Comparison of ENCODE assay signal across 8 cellular contexts in genomic region chr2:237512774-237513466, GRCh38. TPM values are rescaled to one million over a fixed set of nuclear protein-coding genes. Genes with fewer than 3 reads are reported as not detected.
DNase-seq lines count a peak whose midpoint lies in the region; FAIRE-seq and TF ChIP-seq lines count a peak whose summit lies in the region.

No MANE protein-coding gene starts in this region.

- H3K27me3 ChIP-seq in SJSA1 (replicated peaks) (no peaks in the 10 kb centered on the region), osteoblast (ENCODE audit: insufficient read depth, low read length) (no peaks in the 10 kb centered on the region), testis (no peaks in the 10 kb centered on the region)

- H3K79me2 ChIP-seq in osteoblast (ENCODE audit: insufficient read depth, low read length), result peaks cover 78% of the 10 kb centered on the region

- peak overlapping the region; percentile 100 for H3K27ac ChIP-seq in 22Rv1
- H3K27ac ChIP-seq in SJSA1, result no peak overlapping the region
- H3K27ac ChIP-seq in osteoblast (ENCODE audit: low read depth, low read length), result peak overlapping the region; percentile 66
- peak overlapping the region; percentile 66 to 70 for H3K27ac ChIP-seq in testis

- H2AFZ ChIP-seq in osteoblast (ENCODE audit: low read length), result no peak overlapping the region

- DNase-seq in GM18507 (ENCODE audit: extremely low spot score, insufficient read length, low read depth), result peak; percentile 85
- peak; percentile 88 for DNase-seq in NB4 (ENCODE audit: low read depth)
- peak; percentile 63 to 88 for DNase-seq in SJSA1 (ENCODE audit: low read depth in 1 of 2, low spot score in 2 of 2)
- DNase-seq in activated effector memory CD4-positive, alpha-beta T cell treated with anti-CD3 and anti-CD28 coated beads, Interleukin-2, amount 50 U/mL, for 16 hours, result peak; percentile 90
- peak; percentile 83 for DNase-seq in germinal center (ENCODE audit: low spot score)
- DNase-seq in osteoblast (ENCODE audit: insufficient read length, low spot score, missing footprints), result peak; percentile 95
- peak; percentile 94 for DNase-seq in testis

- peaks cover 3% of the 10 kb centered on the region for H4K20me1 ChIP-seq in osteoblast (ENCODE audit: insufficient read depth, low read length)

- H3K4me3 ChIP-seq in NB4 (ENCODE audit: low read depth, low read length), result no peak overlapping the region
- no peak overlapping the region for H3K4me3 ChIP-seq in SJSA1
- H3K4me3 ChIP-seq in osteoblast (ENCODE audit: insufficient read depth, low read length), result no peak overlapping the region
- H3K4me3 ChIP-seq in testis, result no peak overlapping the region

- H3K4me2 ChIP-seq in osteoblast (ENCODE audit: insufficient read depth, low read length), result no peak overlapping the region

- H3K36me3 ChIP-seq in SJSA1 (no peaks in the 10 kb centered on the region), osteoblast (ENCODE audit: insufficient read depth, low read length) (peaks cover 57% of the 10 kb centered on the region), testis (ENCODE audit: low read depth, missing control alignments) (no peaks in the 10 kb centered on the region)

- peak; percentile 91 for TF ChIP-seq CTCF in 22Rv1 (IDR thresholded peaks at IDR 0.05)
- TF ChIP-seq CTCF in NB4 (IDR thresholded peaks at IDR 0.05; ENCODE audit: low read depth, low read length), result peak; percentile 95
- peak; percentile 93 for TF ChIP-seq CTCF in osteoblast (IDR thresholded peaks at IDR 0.05; ENCODE audit: extremely low read depth, low read depth, low read length)
- peak; percentile 89 to 93 (median 89) for TF ChIP-seq CTCF in testis (IDR thresholded peaks at IDR 0.05)

- intact Hi-C loops in testis (cut with DNase I; ENCODE audit: low total_unique reads), result loop anchor here (5.0 to 10.0 kb wide), 2 partner anchors 59 to 232 kb away; no protein-coding TSS in a partner anchor

- 45 to 51% methylated on average over 11 to 14 of the region's 14 CpGs for WGBS in testis, 2 donors

- H3K9me3 ChIP-seq in SJSA1 (replicated peaks) (0 out of 2 replicates have a peak, but pooled peaks cover 2% of the 10 kb centered on the region), osteoblast (ENCODE audit: low read depth, low read length) (no peaks in the 10 kb centered on the region), testis (no peaks in the 10 kb centered on the region)

- FAIRE-seq in GM18507 (lab: Jason Lieb, UNC), result peak; percentile 93

- TF ChIP-seq POLR2A in NB4 (IDR thresholded peaks at IDR 0.05; ENCODE audit: extremely low read depth, insufficient read length) (no peak), testis (IDR thresholded peaks at IDR 0.05) (no peak)

- H3K4me1 ChIP-seq in SJSA1 (replicated peaks) (no peaks in the 10 kb centered on the region), osteoblast (ENCODE audit: insufficient read depth, low read length) (peaks cover 5% of the 10 kb centered on the region), testis (peaks cover 48% of the 10 kb centered on the region)

RNA-seq across cellular contexts. Expression of gene MLPH, which starts 25.9 kb away (rescaled TPM):
- 0.50 TPM in 1 of 2 replicates, not detected in the other for total RNA-seq in SJSA1 (2014; rRNA removed; shearing (Covaris generic))
- total RNA-seq in osteoblast (25.7 and 32.1 TPM in 2 replicates), testis (1 to 10 TPM; 6.5 to 7.4 TPM)
- 5.5 TPM for polyA plus RNA-seq in testis (ENCODE audit: insufficient read depth, low read depth, low replicate concordance)

RNA-seq across cellular contexts. Expression of gene PRLH, which starts 53.5 kb away (rescaled TPM):
- total RNA-seq in SJSA1 (2014; rRNA removed; shearing (Covaris generic)), result not detected in 2 replicates
- total RNA-seq in osteoblast (not detected in 2 replicates), testis (not detected)
- not detected for polyA plus RNA-seq in testis (ENCODE audit: insufficient read depth, low read depth, low replicate concordance)
